ENCODE assay signal across 16 cellular contexts in genomic region chr10:103188853-103189252, GRCh38. TPM values are rescaled to one million over a fixed set of nuclear protein-coding genes. Genes with fewer than 3 reads are reported as not detected.
DNase-seq lines count a peak whose midpoint lies in the region; ATAC-seq and TF ChIP-seq lines count a peak whose summit lies in the region.
"Had no signal": no experiment of that assay in that cellular context is flagged by ENCODE, and none has a peak within 500 bp of the region (broad histone marks: within the 10 kb centered on the region; RNA-seq: fewer than 3 reads in every experiment).

No MANE protein-coding gene starts in this region.

- H3K36me3 ChIP-seq in BLaER1 treated with 17β-estradiol and CSF1 and Interleukin-3, amounts not matched to agents 10 nM and 100 nM: peaks cover 11 to 53% (median 28%) of the 10 kb centered on the region in 11 experiments; a peak in 21 of 22 replicates
- H3K36me3 ChIP-seq in fibroblast of lung (ENCODE audit: control insufficient read depth, insufficient read depth, low read length): no peaks in the 10 kb centered on the region
- H3K36me3 ChIP-seq in psoas muscle (ENCODE audit: insufficient read depth in 1 of 2, low read depth in 1 of 2): peaks cover 0 to 13% of the 10 kb centered on the region in 2 donors
- H3K36me3 ChIP-seq: brain microvascular endothelial cell had no signal

- WGBS in psoas muscle, 3 donors: 15 to 35% (median 26%) methylated on average over 6 of the region's 6 CpGs

- ATAC-seq in psoas muscle (no peak), GM21360 (IDR thresholded peaks at IDR 0.05; ENCODE audit: unreplicated experiment) (no peak)

- H3K9me3 ChIP-seq in BLaER1 treated with 17β-estradiol and CSF1 and Interleukin-3, amounts not matched to agents 10 nM and 100 nM (replicated peaks in 1 of 11): no peaks in the 10 kb centered on the region
- H3K9me3 ChIP-seq in fibroblast of lung (ENCODE audit: control insufficient read depth, insufficient read depth, low read depth, low read length) (no peaks in the 10 kb centered on the region), psoas muscle (no peaks in the 10 kb centered on the region)
- H3K9me3 ChIP-seq: SK-N-SH had no signal

- DNase-seq in NCI-H2171 (lab: John Stamatoyannopoulos, UW) (peak; percentile 21), fibroblast of lung (ENCODE audit: low read depth in 2 of 2) (peak; percentile 55 to 58), psoas muscle (no peak), NCI-H1694 (lab: John Stamatoyannopoulos, UW) (no peak), NCI-H345 (lab: John Stamatoyannopoulos, UW) (no peak), NOMO-1 treated with DMSO at 0.1 percent for 48 hours (lab: John Stamatoyannopoulos, UW; ENCODE audit: unreplicated experiment) (no peak)
- DNase-seq: activated CD4-positive, CD25-positive, alpha-beta regulatory T cell; activated T-cell treated with anti-CD3 and anti-CD28 coated beads, Interleukin-2, amount 50 U/mL, for 1 hour; brain microvascular endothelial cell; CD4-positive, CD25-positive, alpha-beta regulatory T cell; immature natural killer cell; naive B cell; NCI-H1048; SK-N-SH had no signal

- peak overlapping the region in 10 of 11 experiments; percentile 7 to 94 (median 44); a peak in 15 of 22 replicates for H3K4me2 ChIP-seq in BLaER1 treated with 17β-estradiol and CSF1 and Interleukin-3, amounts not matched to agents 10 nM and 100 nM
- H3K4me2 ChIP-seq in fibroblast of lung (ENCODE audit: extremely low read depth, insufficient read depth, low read length): peak overlapping the region; percentile 62
- H3K4me2 ChIP-seq: SK-N-SH had no signal

- no peak overlapping the region for H2AFZ ChIP-seq in fibroblast of lung (ENCODE audit: low read length)

- intact Hi-C loops in psoas muscle (cut with DNase I): no loop called here

- no peak for TF ChIP-seq CTCF in fibroblast of lung (conservative IDR thresholded peaks at IDR 0.05 in 1 of 2, IDR thresholded peaks at IDR 0.05 in 1 of 2; ENCODE audit: low read depth in 1 of 2, low read length in 2 of 2)
- TF ChIP-seq CTCF in psoas muscle (IDR thresholded peaks at IDR 0.05): no peak

- H3K27ac ChIP-seq in BLaER1 treated with 17β-estradiol and CSF1 and Interleukin-3, amounts not matched to agents 10 nM and 100 nM: no peak overlapping the region; a peak in 1 of 22 replicates
- H3K27ac ChIP-seq in fibroblast of lung (ENCODE audit: insufficient read depth, low read length) (no peak overlapping the region), psoas muscle (peak overlapping the region; percentile 51)
- H3K27ac ChIP-seq: brain microvascular endothelial cell had no signal

- peaks cover 84% of the 10 kb centered on the region for H3K79me2 ChIP-seq in fibroblast of lung (ENCODE audit: control insufficient read depth, insufficient read depth, low read length)

- peaks cover 43 to 86% (median 72%) of the 10 kb centered on the region in 11 experiments; a peak in 20 of 22 replicates for H4K20me1 ChIP-seq in BLaER1 treated with 17β-estradiol and CSF1 and Interleukin-3, amounts not matched to agents 10 nM and 100 nM
- no peaks in the 10 kb centered on the region for H4K20me1 ChIP-seq in fibroblast of lung (ENCODE audit: control insufficient read depth, extremely low read depth, insufficient read depth, low read length)

- H3K9ac ChIP-seq in BLaER1 treated with 17β-estradiol and CSF1 and Interleukin-3, amounts not matched to agents 10 nM and 100 nM: no peak overlapping the region; a peak in 1 of 22 replicates
- no peak overlapping the region for H3K9ac ChIP-seq in fibroblast of lung (ENCODE audit: insufficient read depth, low read length)
- H3K9ac ChIP-seq: SK-N-SH had no signal

- H3K4me3 ChIP-seq in BLaER1 treated with 17β-estradiol and CSF1 and Interleukin-3, amounts not matched to agents 10 nM and 100 nM: no peak overlapping the region
- peak overlapping the region in 1 of 4 experiments; percentile 23 for H3K4me3 ChIP-seq in fibroblast of lung (replicated peaks in 1 of 4; ENCODE audit: control extremely low read depth in 1 of 4, insufficient read depth in 1 of 4, low read depth in 3 of 4, low read length in 4 of 4)
- peak overlapping the region; percentile 35 for H3K4me3 ChIP-seq in psoas muscle

- peaks cover 60 to 80% (median 74%) of the 10 kb centered on the region in 10 experiments for H3K4me1 ChIP-seq in BLaER1 treated with 17β-estradiol and CSF1 and Interleukin-3, amounts not matched to agents 10 nM and 100 nM
- H3K4me1 ChIP-seq in fibroblast of lung (ENCODE audit: control insufficient read depth, extremely low read depth, insufficient read depth, low read length) (peaks cover 8% of the 10 kb centered on the region), psoas muscle (peaks cover 67% of the 10 kb centered on the region)

- no peaks in the 10 kb centered on the region for H3K27me3 ChIP-seq in BLaER1 treated with 17β-estradiol and CSF1 and Interleukin-3, amounts not matched to agents 10 nM and 100 nM
- H3K27me3 ChIP-seq in fibroblast of lung (ENCODE audit: control insufficient read depth, insufficient read depth, low read length) (no peaks in the 10 kb centered on the region), psoas muscle (ENCODE audit: insufficient read depth in 3 of 3, low read length in 2 of 3) (no peaks in the 10 kb centered on the region)
- H3K27me3 ChIP-seq: brain microvascular endothelial cell had no signal

RNA-seq across cellular contexts. Expression of gene NT5C2, which starts 4.2 kb away (rescaled TPM):
- total RNA-seq in fibroblast of lung (66.8 and 82.2 TPM in 2 replicates), psoas muscle (10 to 100 TPM; 64.5 to 94.6 (median 80.4) TPM)
- polyA plus RNA-seq in fibroblast of lung (64.0 and 74.3 TPM in 2 replicates), psoas muscle (10 to 100 TPM; 17.8 to 57.6 (median 41.5) TPM)
- 47.9 and 58.2 TPM in 2 replicates for polyA plus RNA-seq in fibroblast of lung (2012)
- polyA minus RNA-seq in fibroblast of lung (ENCODE audit: low replicate concordance): 33.3 and 40.0 TPM in 2 replicates

RNA-seq across cellular contexts. Expression of gene RPEL1, which starts 56.8 kb away (rescaled TPM):
- 0.17 and 0.26 TPM in 2 replicates for total RNA-seq in fibroblast of lung
- 0.09 and 0.18 TPM in 2 replicates for polyA plus RNA-seq in fibroblast of lung
- polyA plus RNA-seq in fibroblast of lung (2012): 0.07 TPM in 1 of 2 replicates, not detected in the other
- polyA minus RNA-seq in fibroblast of lung (ENCODE audit: low replicate concordance): 0.12 TPM in 1 of 2 replicates, not detected in the other
- not detected for total RNA-seq in psoas muscle
- under 1 TPM in 1 of 3 donors, not detected in 2; 0.01 TPM for polyA plus RNA-seq in psoas muscle
- total RNA-seq: CD4-positive, CD25-positive, alpha-beta regulatory T cell had no signal
- polyA plus RNA-seq: immature natural killer cell, SK-N-SH had no signal

Comparison
In these comparisons a context has a peak if more than half of its experiments do, and no peak if none do; other contexts are left out.
1. DNase-seq: peak in NCI-H2171 (single experiment) and fibroblast of lung (2 of 2); none in psoas muscle (0 of 2), NCI-H1694 (single experiment), NCI-H345 (single experiment) and NOMO-1 treated with DMSO at 0.1 percent for 48 hours (single experiment).